In the genomic region with DNA sequence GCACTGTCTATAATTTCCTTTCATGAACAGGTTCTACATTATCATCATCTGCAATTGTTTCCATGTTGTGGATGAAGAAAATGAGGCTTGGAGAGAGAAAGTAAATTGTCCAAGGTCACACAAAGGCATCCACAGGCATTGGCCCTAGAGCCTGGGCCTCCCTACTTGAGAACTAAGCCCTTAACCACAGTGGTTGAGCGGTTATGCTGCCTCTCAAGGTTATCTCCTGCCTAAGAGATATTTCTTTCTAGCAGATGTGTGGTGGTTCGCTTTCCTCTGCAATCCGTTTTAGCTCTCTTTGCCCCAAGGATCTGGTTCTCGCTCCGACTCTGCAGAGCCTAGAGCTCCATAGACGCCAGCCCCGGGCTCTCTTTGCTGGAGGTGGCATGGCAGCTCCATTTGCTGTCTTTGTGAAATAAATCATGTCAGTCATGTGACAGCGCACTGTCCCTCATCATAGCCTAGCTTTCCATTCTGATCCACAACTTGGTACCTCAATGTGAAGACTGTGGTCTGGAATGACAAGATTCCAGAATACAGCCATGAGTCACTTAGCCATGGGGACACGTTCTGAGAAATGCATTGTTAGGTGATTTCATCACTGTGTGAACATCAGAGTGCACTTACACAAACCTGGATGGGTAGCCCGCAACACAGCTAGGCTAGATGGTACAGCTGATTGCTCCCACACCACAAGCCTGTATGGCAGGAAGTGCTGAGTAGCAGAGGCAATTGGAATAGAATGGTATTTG, we compare ENCODE assay signal across 11 cellular contexts. TPM values are rescaled to one million over a fixed set of nuclear protein-coding genes. Genes with fewer than 3 reads are reported as not detected.
DNase-seq lines count a peak whose midpoint lies in the region; ATAC-seq and TF ChIP-seq lines count a peak whose summit lies in the region.
"Had no signal": no experiment of that assay in that cellular context is flagged by ENCODE, and none has a peak within 500 bp of the region (broad histone marks: within the 10 kb centered on the region; RNA-seq: fewer than 3 reads in every experiment).

No MANE protein-coding gene starts in this region.

- H3K4me3 ChIP-seq in osteoblast (ENCODE audit: insufficient read depth, low read length), result no peak overlapping the region
- H3K4me3 ChIP-seq: body of pancreas, hepatocyte, stomach had no signal

- no peak overlapping the region for H3K4me3 Mint-ChIP-seq in activated T-helper 2 cell treated with anti-CD3 and anti-CD28 coated beads, Interferon-gamma antibody, Interleukin-2, Interleukin-4, amounts not matched to agents 10 μg/mL and 5 μg/mL and 100 μg/mL, durations not matched to agents 14 hours and 24 hours and 36 hours (ENCODE audit: low read depth)

- H3K36me3 ChIP-seq in osteoblast (ENCODE audit: insufficient read depth, low read length), result no peaks in the 10 kb centered on the region
- H3K36me3 ChIP-seq: stomach had no signal

- H3K9me3 Mint-ChIP-seq in activated T-helper 2 cell treated with anti-CD3 and anti-CD28 coated beads, Interferon-gamma antibody, Interleukin-2, Interleukin-4, amounts not matched to agents 10 μg/mL and 5 μg/mL and 100 μg/mL, durations not matched to agents 14 hours and 24 hours and 36 hours, result peaks cover 19% of the 10 kb centered on the region

- no peak overlapping the region for H3K27ac ChIP-seq in osteoblast (ENCODE audit: low read depth, low read length)
- H3K27ac ChIP-seq: body of pancreas, hepatocyte had no signal

- H3K36me3 Mint-ChIP-seq in activated T-helper 2 cell treated with anti-CD3 and anti-CD28 coated beads, Interferon-gamma antibody, Interleukin-2, Interleukin-4, amounts not matched to agents 10 μg/mL and 5 μg/mL and 100 μg/mL, durations not matched to agents 14 hours and 24 hours and 36 hours (ENCODE audit: low read depth), result peaks cover 3% of the 10 kb centered on the region

- TF ChIP-seq CTCF in osteoblast (IDR thresholded peaks at IDR 0.05; ENCODE audit: extremely low read depth, low read depth, low read length), result no peak

- intact Hi-C loops in activated T-helper 2 cell treated with anti-CD3 and anti-CD28 coated beads, Interferon-gamma antibody, Interleukin-2, Interleukin-4, amounts not matched to agents 10 μg/mL and 5 μg/mL and 100 μg/mL, durations not matched to agents 14 hours and 24 hours and 36 hours (cut with micrococcal nuclease), result no loop called here

- peak; percentile 88 for DNase-seq in ELR (ENCODE audit: low read depth)
- DNase-seq in MV-4-11 (lab: John Stamatoyannopoulos, UW), result peak; percentile 90
- DNase-seq in activated T-helper 2 cell treated with anti-CD3 and anti-CD28 coated beads, Interferon-gamma antibody, Interleukin-2, Interleukin-4, amounts not matched to agents 10 μg/mL and 5 μg/mL and 100 μg/mL, durations not matched to agents 14 hours and 24 hours and 36 hours (ENCODE audit: low spot score), result peak; percentile 27
- DNase-seq in osteoblast (ENCODE audit: insufficient read length, low spot score, missing footprints), result peak; percentile 70
- DNase-seq in NCI-H2107 treated with DMSO at 0.1 percent for 48 hours (lab: John Stamatoyannopoulos, UW; ENCODE audit: unreplicated experiment), result no peak
- no peak for DNase-seq in AG08396 (ENCODE audit: low spot score)
- DNase-seq: NCI-H1417 treated with DMSO at 0.1 percent for 48 hours, stomach had no signal

- H3K27me3 ChIP-seq in osteoblast (ENCODE audit: insufficient read depth, low read length), result peaks cover 20% of the 10 kb centered on the region
- H3K27me3 ChIP-seq: body of pancreas, hepatocyte had no signal

- peaks cover 17% of the 10 kb centered on the region for H3K27me3 Mint-ChIP-seq in activated T-helper 2 cell treated with anti-CD3 and anti-CD28 coated beads, Interferon-gamma antibody, Interleukin-2, Interleukin-4, amounts not matched to agents 10 μg/mL and 5 μg/mL and 100 μg/mL, durations not matched to agents 14 hours and 24 hours and 36 hours (ENCODE audit: low read depth)

- H3K4me1 ChIP-seq in osteoblast (ENCODE audit: insufficient read depth, low read length), result no peaks in the 10 kb centered on the region

- H3K79me2 ChIP-seq in osteoblast (ENCODE audit: insufficient read depth, low read length), result no peaks in the 10 kb centered on the region
- H3K79me2 ChIP-seq: hepatocyte had no signal

- no peak overlapping the region for H3K27ac Mint-ChIP-seq in activated T-helper 2 cell treated with anti-CD3 and anti-CD28 coated beads, Interferon-gamma antibody, Interleukin-2, Interleukin-4, amounts not matched to agents 10 μg/mL and 5 μg/mL and 100 μg/mL, durations not matched to agents 14 hours and 24 hours and 36 hours

- no peaks in the 10 kb centered on the region for H3K9me3 ChIP-seq in osteoblast (ENCODE audit: low read depth, low read length)
- H3K9me3 ChIP-seq: body of pancreas, stomach had no signal

- no peak for ATAC-seq in HG03354 (IDR thresholded peaks at IDR 0.05; ENCODE audit: poor library complexity, severe bottlenecking, unreplicated experiment)
- ATAC-seq: body of pancreas had no signal

- no peak overlapping the region for H2AFZ ChIP-seq in osteoblast (ENCODE audit: low read length)
- H2AFZ ChIP-seq: hepatocyte had no signal

- no peak overlapping the region for H3K4me2 ChIP-seq in osteoblast (ENCODE audit: insufficient read depth, low read length)
- H3K4me2 ChIP-seq: hepatocyte had no signal

- no peaks in the 10 kb centered on the region for H4K20me1 ChIP-seq in osteoblast (ENCODE audit: insufficient read depth, low read length)

- peaks cover 24% of the 10 kb centered on the region for H3K4me1 Mint-ChIP-seq in activated T-helper 2 cell treated with anti-CD3 and anti-CD28 coated beads, Interferon-gamma antibody, Interleukin-2, Interleukin-4, amounts not matched to agents 10 μg/mL and 5 μg/mL and 100 μg/mL, durations not matched to agents 14 hours and 24 hours and 36 hours (ENCODE audit: low read depth)

RNA-seq across cellular contexts. Expression of gene RPS6KA4, which starts 27.2 kb away (rescaled TPM):
- total RNA-seq in activated T-helper 2 cell treated with anti-CD3 and anti-CD28 coated beads, Interferon-gamma antibody, Interleukin-2, Interleukin-4, amounts not matched to agents 10 μg/mL and 5 μg/mL and 100 μg/mL, durations not matched to agents 14 hours and 24 hours and 36 hours, result 38.7 and 43.7 TPM in 2 replicates
- 35.9 and 39.4 TPM in 2 replicates for total RNA-seq in osteoblast

RNA-seq across cellular contexts. Expression of gene CCDC88B, which starts 46.1 kb away (rescaled TPM):
- total RNA-seq in activated T-helper 2 cell treated with anti-CD3 and anti-CD28 coated beads, Interferon-gamma antibody, Interleukin-2, Interleukin-4, amounts not matched to agents 10 μg/mL and 5 μg/mL and 100 μg/mL, durations not matched to agents 14 hours and 24 hours and 36 hours, result 127 and 128 TPM in 2 replicates
- 0.29 and 1.4 TPM in 2 replicates for total RNA-seq in osteoblast

Comparison
In these comparisons a context has a peak if more than half of its experiments do, and no peak if none do; other contexts are left out.
1. DNase-seq: peak in ELR (single experiment), MV-4-11 (single experiment), activated T-helper 2 cell treated with anti-CD3 and anti-CD28 coated beads, Interferon-gamma antibody, Interleukin-2, Interleukin-4, amounts not matched to agents 10 μg/mL and 5 μg/mL and 100 μg/mL, durations not matched to agents 14 hours and 24 hours and 36 hours (single experiment) and osteoblast (single experiment); none in NCI-H2107 treated with DMSO at 0.1 percent for 48 hours (single experiment) and AG08396 (single experiment).
2. RNA of gene CCDC88B, which starts 46.1 kb away (total RNA-seq): 127 to 128 TPM in activated T-helper 2 cell treated with anti-CD3 and anti-CD28 coated beads, Interferon-gamma antibody, Interleukin-2, Interleukin-4, amounts not matched to agents 10 μg/mL and 5 μg/mL and 100 μg/mL, durations not matched to agents 14 hours and 24 hours and 36 hours; 0.29 to 1.4 TPM in osteoblast; every median in the first group is over 10 times any median in the second.